ENCODE assay signal across 13 cellular contexts in genomic region chr11:35247428-35247827, GRCh38.
A peak's percentile ranks its signal among the peaks of the same experiment; 100 is the strongest.
DNase-seq lines count a peak whose midpoint lies in the region; ATAC-seq, FAIRE-seq and TF ChIP-seq lines count a peak whose summit lies in the region.
"Had no signal": no experiment of that assay in that cellular context is flagged by ENCODE, and none has a peak within 500 bp of the region (broad histone marks: within the 10 kb centered on the region; RNA-seq: fewer than 3 reads in every experiment).

No MANE protein-coding gene starts in this region.

- no peaks in the 10 kb centered on the region for H3K36me3 ChIP-seq in left lung

- no peak for FAIRE-seq in H54 (lab: Jason Lieb, UNC)
- FAIRE-seq: GM18507, H1, RCC 7860 had no signal

- ATAC-seq in left lung = peak; percentile 32

- H3K4me3 ChIP-seq in left lung = no peak overlapping the region

- no peaks in the 10 kb centered on the region for H3K27me3 ChIP-seq in left lung

- no peak for TF ChIP-seq POLR2A in H54 (IDR thresholded peaks at IDR 0.05; ENCODE audit: low read depth, low read length)

- DNase-seq in T-helper 9 cell (peak; percentile 58), left lung (no peak), NCI-H82 (lab: John Stamatoyannopoulos, UW) (no peak), NCI-H1105 treated with DMSO at 0.1 percent for 48 hours (lab: John Stamatoyannopoulos, UW) (no peak), H54 (ENCODE audit: insufficient read length, low spot score) (no peak), NCI-H1048 (lab: John Stamatoyannopoulos, UW) (no peak)
- DNase-seq in activated T-cell treated with anti-CD3 and anti-CD28 coated beads, Interleukin-2, amount 50 U/mL, for 1 hour = peak; percentile 68
- DNase-seq in stimulated activated CD8-positive, alpha-beta memory T cell treated with anti-CD3 and anti-CD28 coated beads, Interleukin-7, amount 100 ng/mL, for 1 hour (ENCODE audit: low read depth in 2 of 2) = peak; percentile 17 to 28
- DNase-seq: DMS79, NCI-H1436 had no signal

- intact Hi-C loops in left lung (cut with DNase I) = no loop called here

- no peak for TF ChIP-seq CTCF in left lung (IDR thresholded peaks at IDR 0.05)

- H3K4me1 ChIP-seq in left lung = peaks cover 0 to 8% of the 10 kb centered on the region in 2 donors

- peak overlapping the region in 1 of 2 donors; percentile 51 for H3K27ac ChIP-seq in left lung

- H3K9me3 ChIP-seq in left lung = no peaks in the 10 kb centered on the region

Comparison
In these comparisons a context has a peak if more than half of its experiments do, and no peak if none do; other contexts are left out.
1. DNase-seq: peak in T-helper 9 cell (single experiment), activated T-cell treated with anti-CD3 and anti-CD28 coated beads, Interleukin-2, amount 50 U/mL, for 1 hour (single experiment) and stimulated activated CD8-positive, alpha-beta memory T cell treated with anti-CD3 and anti-CD28 coated beads, Interleukin-7, amount 100 ng/mL, for 1 hour (2 of 2); none in left lung (0 of 2), NCI-H82 (single experiment), NCI-H1105 treated with DMSO at 0.1 percent for 48 hours (single experiment), H54 (single experiment) and NCI-H1048 (single experiment).